22 cellular contexts compared by ENCODE assay signal in genomic region chr20:10699941-10700340, GRCh38.
"Had no signal": no experiment of that assay in that cellular context is flagged by ENCODE, and none has a peak within 500 bp of the region (broad histone marks: within the 10 kb centered on the region; RNA-seq: fewer than 3 reads in every experiment).

No MANE protein-coding gene starts in this region.

- H3K27ac ChIP-seq: brain microvascular endothelial cell, PC-9, SK-N-MC, VCaP had no signal

- H3K4me2 ChIP-seq: PC-9 had no signal

- DNase-seq: activated CD4-positive, alpha-beta memory T cell treated with anti-CD3 and anti-CD28 coated beads, Interleukin-2, amount 10 ng/mL, durations not matched to agents 7 days and 5 days; activated CD4-positive, alpha-beta T cell treated with anti-CD3 and anti-CD28 coated beads, Interleukin-2, amount 10 ng/mL, durations not matched to agents 7 days and 5 days; activated CD4-positive, CD25-positive, alpha-beta regulatory T cell; activated gamma-delta T cell; activated naive CD4-positive, alpha-beta T cell treated with anti-CD3 and anti-CD28 coated beads for 36 hours; activated T-cell treated with anti-CD3 and anti-CD28 coated beads for 4 hours; activated T-cell treated with anti-CD3 and anti-CD28 coated beads, Interleukin-2, amount 50 U/mL, for 48 hours; amygdala; brain microvascular endothelial cell; NCI-H1105 treated with DMSO at 0.1 percent for 48 hours; NCI-H1436 treated with DMSO at 0.1 percent for 48 hours; NCI-H187 treated with DMSO at 0.1 percent for 48 hours; NCI-H2081 treated with DMSO at 0.1 percent for 48 hours; NCI-H446; NCI-H524; PC-9; RPMI8226; T-helper 1 cell had no signal

- H2AFZ ChIP-seq: PC-9 had no signal

- H3K36me3 ChIP-seq: brain microvascular endothelial cell had no signal

- H3K27me3 ChIP-seq: brain microvascular endothelial cell had no signal

- H3K4me3 ChIP-seq: PC-9, SK-N-MC had no signal

- ATAC-seq: activated T-helper 17 cell treated with anti-CD3 and anti-CD28 coated beads, Interleukin-2, amount 50 U/mL, for 72 hours; Right ventricle myocardium inferior had no signal
